Comparison of ENCODE assay signal across 19 cellular contexts in the genomic region with DNA sequence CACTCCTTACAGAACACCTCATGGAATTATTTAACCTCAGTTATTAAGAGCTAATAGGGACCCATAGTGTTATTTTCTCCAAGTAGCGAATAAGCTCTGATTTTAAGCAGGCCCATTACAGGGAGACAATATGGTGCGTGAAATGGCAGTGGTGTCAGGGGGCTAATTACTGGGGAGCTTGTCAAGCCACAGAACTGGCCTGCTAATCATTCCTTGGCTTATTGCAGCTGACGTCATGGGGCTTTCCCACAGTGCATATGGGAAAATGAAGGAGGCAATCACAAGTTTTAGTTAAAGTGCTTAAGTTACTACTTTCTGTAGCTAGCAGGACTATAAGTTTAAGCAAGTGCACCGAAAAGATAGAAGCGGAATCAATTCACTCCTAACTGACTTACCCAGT.
"Had no signal": no experiment of that assay in that cellular context is flagged by ENCODE, and none has a peak within 500 bp of the region (broad histone marks: within the 10 kb centered on the region; RNA-seq: fewer than 3 reads in every experiment).

No MANE protein-coding gene starts in this region.

- H3K9ac ChIP-seq: parathyroid adenoma had no signal

- H3K4me1 ChIP-seq: parathyroid adenoma had no signal

- H3K4me1 Mint-ChIP-seq: natural killer cell had no signal

- H3K9me3 Mint-ChIP-seq: activated CD4-positive, alpha-beta memory T cell treated with anti-CD3 and anti-CD28 coated beads for 36 hours; activated naive CD4-positive, alpha-beta T cell treated with anti-CD3 and anti-CD28 coated beads, Interleukin-2, amount 50 U/mL, for 72 hours; activated T-helper 1 cell treated with anti-CD3 and anti-CD28 coated beads, Interleukin-12 subunit alpha, Interleukin-12 subunit beta, Interleukin-2, Interleukin-4 antibody, amounts not matched to agents 30 ng/mL and 10 ng/mL and 1 ng/mL, durations not matched to agents 14 hours and 24 hours and 36 hours; effector memory CD8-positive, alpha-beta T cell; natural killer cell; stimulated activated naive CD8-positive, alpha-beta T cell treated with anti-CD3 and anti-CD28 coated beads, Interleukin-15, Interleukin-2, amounts not matched to agents 100 ng/mL and 50 ng/mL, for 24 hours; type B pancreatic cell had no signal

- H3K79me2 ChIP-seq: parathyroid adenoma had no signal

- H3K36me3 Mint-ChIP-seq: activated CD4-positive, alpha-beta memory T cell treated with anti-CD3 and anti-CD28 coated beads for 36 hours; activated naive CD4-positive, alpha-beta T cell treated with anti-CD3 and anti-CD28 coated beads, Interleukin-2, amount 50 U/mL, for 72 hours; natural killer cell; type B pancreatic cell had no signal

- ATAC-seq: activated CD4-positive, alpha-beta T cell treated with anti-CD3 and anti-CD28 coated beads for 36 hours; activated naive CD4-positive, alpha-beta T cell treated with anti-CD3 and anti-CD28 coated beads, Interleukin-2, amount 50 U/mL, for 72 hours; effector memory CD8-positive, alpha-beta T cell; left colon; lower lobe of right lung; natural killer cell; T-helper 17 cell had no signal

- H3K4me3 ChIP-seq: esophagus squamous epithelium, lower lobe of right lung, suprapubic skin had no signal

- H3K27me3 ChIP-seq: esophagus squamous epithelium, suprapubic skin had no signal

- H3K27ac Mint-ChIP-seq: activated CD4-positive, alpha-beta memory T cell treated with anti-CD3 and anti-CD28 coated beads for 36 hours; activated CD4-positive, alpha-beta T cell treated with anti-CD3 and anti-CD28 coated beads for 36 hours; activated naive CD4-positive, alpha-beta T cell treated with anti-CD3 and anti-CD28 coated beads, Interleukin-2, amount 50 U/mL, for 72 hours; activated T-helper 1 cell treated with anti-CD3 and anti-CD28 coated beads, Interleukin-12 subunit alpha, Interleukin-12 subunit beta, Interleukin-2, Interleukin-4 antibody, amounts not matched to agents 30 ng/mL and 10 ng/mL and 1 ng/mL, durations not matched to agents 14 hours and 24 hours and 36 hours; effector memory CD8-positive, alpha-beta T cell; natural killer cell; stimulated activated naive CD8-positive, alpha-beta T cell treated with anti-CD3 and anti-CD28 coated beads, Interleukin-15, Interleukin-2, amounts not matched to agents 100 ng/mL and 50 ng/mL, for 24 hours; type B pancreatic cell had no signal

- H3K36me3 ChIP-seq: esophagus squamous epithelium, lower lobe of right lung, neutrophil, suprapubic skin had no signal

- H3K4me3 Mint-ChIP-seq: activated CD4-positive, alpha-beta memory T cell treated with anti-CD3 and anti-CD28 coated beads for 36 hours; activated CD4-positive, alpha-beta T cell treated with anti-CD3 and anti-CD28 coated beads for 36 hours; activated T-helper 1 cell treated with anti-CD3 and anti-CD28 coated beads, Interleukin-12 subunit alpha, Interleukin-12 subunit beta, Interleukin-2, Interleukin-4 antibody, amounts not matched to agents 30 ng/mL and 10 ng/mL and 1 ng/mL, durations not matched to agents 14 hours and 24 hours and 36 hours; effector memory CD8-positive, alpha-beta T cell; natural killer cell; stimulated activated naive CD8-positive, alpha-beta T cell treated with anti-CD3 and anti-CD28 coated beads, Interleukin-15, Interleukin-2, amounts not matched to agents 100 ng/mL and 50 ng/mL, for 24 hours; T-helper 17 cell; type B pancreatic cell had no signal

- H2AFZ ChIP-seq: parathyroid adenoma had no signal

- H3K27ac ChIP-seq: esophagus squamous epithelium, lower lobe of right lung, neutrophil, parathyroid adenoma, suprapubic skin had no signal

- DNase-seq: activated CD4-positive, alpha-beta memory T cell treated with anti-CD3 and anti-CD28 coated beads for 36 hours; activated CD4-positive, alpha-beta T cell treated with anti-CD3 and anti-CD28 coated beads for 36 hours; activated gamma-delta T cell treated with Interleukin-2 at 50 U/mL for 16 hours; activated T-cell treated with anti-CD3 and anti-CD28 coated beads for 4 hours; amniotic stem cell; dermis blood vessel endothelial cell; effector memory CD8-positive, alpha-beta T cell; esophagus squamous epithelium; left colon; lower lobe of right lung; natural killer cell; T-helper 17 cell had no signal

- H3K27me3 Mint-ChIP-seq: type B pancreatic cell had no signal

- H3K9me3 ChIP-seq: esophagus squamous epithelium, lower lobe of right lung, neutrophil, suprapubic skin had no signal
